Comparison of ENCODE assay signal across 11 cellular contexts in the genomic region with DNA sequence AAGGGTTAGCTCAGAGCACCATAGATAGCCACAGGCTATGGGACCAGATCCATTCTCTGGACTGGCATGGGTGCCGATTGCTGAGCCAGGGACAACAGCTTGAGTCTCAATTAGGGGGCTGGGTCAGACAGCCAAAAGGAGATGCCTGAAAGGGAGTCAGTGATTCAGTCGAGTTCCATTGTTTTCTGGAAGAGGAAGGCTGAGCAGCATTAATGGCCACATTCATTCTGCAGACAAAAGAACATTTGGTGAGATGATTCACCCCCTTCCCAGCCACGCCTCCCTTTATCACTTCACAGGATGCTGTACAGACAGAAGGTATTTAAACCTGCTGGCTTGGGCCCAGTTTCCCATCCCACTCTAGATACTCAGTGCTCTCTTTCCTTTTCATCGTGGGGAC.
DNase-seq lines count a peak whose midpoint lies in the region; TF ChIP-seq lines count a peak whose summit lies in the region.
"Had no signal": no experiment of that assay in that cellular context is flagged by ENCODE, and none has a peak within 500 bp of the region (broad histone marks: within the 10 kb centered on the region; RNA-seq: fewer than 3 reads in every experiment).

No MANE protein-coding gene starts in this region.

- H3K4me3 Mint-ChIP-seq in mesothelial cell of epicardium: no peak overlapping the region
- H3K4me3 Mint-ChIP-seq: activated CD4-positive, alpha-beta T cell treated with anti-CD3 and anti-CD28 coated beads for 36 hours; CD4-positive, CD25-positive, alpha-beta regulatory T cell had no signal

- H2AFZ ChIP-seq in ACC112 (ENCODE audit: low read length, unreplicated experiment): peak overlapping the region; percentile 3

- H3K36me3 ChIP-seq in ACC112 (ENCODE audit: insufficient read depth, low read length) (no peaks in the 10 kb centered on the region), prostate gland (no peaks in the 10 kb centered on the region), spleen (no peaks in the 10 kb centered on the region)

- H3K27me3 Mint-ChIP-seq in mesothelial cell of epicardium (ENCODE audit: low read depth): no peaks in the 10 kb centered on the region

- H3K4me1 Mint-ChIP-seq in mesothelial cell of epicardium: peaks cover 19% of the 10 kb centered on the region
- H3K4me1 Mint-ChIP-seq: activated CD4-positive, alpha-beta T cell treated with anti-CD3 and anti-CD28 coated beads for 36 hours; CD4-positive, CD25-positive, alpha-beta regulatory T cell had no signal

- H3K79me2 ChIP-seq in ACC112 (ENCODE audit: control insufficient read depth, insufficient read depth, low read length, unreplicated experiment): no peaks in the 10 kb centered on the region

- H3K4me1 ChIP-seq in ACC112 (ENCODE audit: control insufficient read depth, insufficient read depth, low read length, unreplicated experiment) (peaks cover 29% of the 10 kb centered on the region), prostate gland (replicated peaks) (no peaks in the 10 kb centered on the region), spleen (no peaks in the 10 kb centered on the region)

- intact Hi-C loops in prostate gland (cut with DNase I): no loop called here
- intact Hi-C loops in spleen (cut with DNase I; ENCODE audit: low total_unique reads): no loop called here

- TF ChIP-seq CTCF in mesothelial cell of epicardium (IDR thresholded peaks at IDR 0.05; ENCODE audit: unreplicated experiment) (no peak), prostate gland (IDR thresholded peaks at IDR 0.05) (no peak), spleen (IDR thresholded peaks at IDR 0.05 in 8 of 11, conservative IDR thresholded peaks at IDR 0.05 in 3 of 11) (no peak)

- peaks cover 4% of the 10 kb centered on the region for H3K9me3 Mint-ChIP-seq in mesothelial cell of epicardium

- no peaks in the 10 kb centered on the region for H3K9me3 ChIP-seq in prostate gland
- no peaks in the 10 kb centered on the region for H3K9me3 ChIP-seq in spleen

- H3K27me3 ChIP-seq in ACC112 (ENCODE audit: insufficient read depth, low read length) (no peaks in the 10 kb centered on the region), prostate gland (replicated peaks; ENCODE audit: insufficient read depth) (no peaks in the 10 kb centered on the region), spleen (replicated peaks in 1 of 7) (no peaks in the 10 kb centered on the region)

- TF ChIP-seq POLR2A in prostate gland (IDR thresholded peaks at IDR 0.05) (no peak), spleen (IDR thresholded peaks at IDR 0.05) (no peak)

- no peaks in the 10 kb centered on the region for H3K36me3 Mint-ChIP-seq in mesothelial cell of epicardium
- H3K36me3 Mint-ChIP-seq: CD4-positive, CD25-positive, alpha-beta regulatory T cell had no signal

- H3K4me3 ChIP-seq in ACC112 (ENCODE audit: low read depth, low read length): no peak overlapping the region
- H3K4me3 ChIP-seq in prostate gland: no peak overlapping the region
- no peak overlapping the region for H3K4me3 ChIP-seq in spleen

- peak overlapping the region; percentile 44 for H3K27ac Mint-ChIP-seq in mesothelial cell of epicardium
- H3K27ac Mint-ChIP-seq: activated CD4-positive, alpha-beta T cell treated with anti-CD3 and anti-CD28 coated beads for 36 hours; CD4-positive, CD25-positive, alpha-beta regulatory T cell had no signal

- H3K27ac ChIP-seq in ACC112 (ENCODE audit: low read depth, low read length) (peak overlapping the region; percentile 85), prostate gland (peak overlapping the region in 1 of 2 donors; percentile 4), spleen (peak overlapping the region in 2 of 8 donors; percentile 20 to 32)

- DNase-seq in NCI-H2081 (lab: John Stamatoyannopoulos, UW) (peak; percentile 56 to 59), dermis microvascular lymphatic vessel endothelial cell (ENCODE audit: low read depth in 2 of 2) (peak; percentile 72 to 91), mesothelial cell of epicardium (ENCODE audit: low spot score in 2 of 2, unreplicated experiment in 2 of 2) (no peak), prostate gland (ENCODE audit: low spot score) (no peak), spleen (no peak)
- DNase-seq in central memory CD4-positive, alpha-beta T cell: no peak
- DNase-seq in activated naive CD4-positive, alpha-beta T cell treated with Interleukin-2 at 50 U/mL for 16 hours: no peak
- DNase-seq: activated CD4-positive, alpha-beta T cell treated with anti-CD3 and anti-CD28 coated beads for 36 hours; CD4-positive, CD25-positive, alpha-beta regulatory T cell; kidney had no signal

- WGBS in prostate gland: 33% methylated on average over 4 of the region's 4 CpGs
- WGBS in spleen, 5 donors: 36 to 64% (median 44%) methylated on average over 4 of the region's 4 CpGs

Comparison
In these comparisons a context has a peak if more than half of its experiments do, and no peak if none do; other contexts are left out.
1. DNase-seq: peak in NCI-H2081 (2 of 2) and dermis microvascular lymphatic vessel endothelial cell (2 of 2); none in mesothelial cell of epicardium (0 of 2), prostate gland (single experiment), central memory CD4-positive, alpha-beta T cell (single experiment), activated naive CD4-positive, alpha-beta T cell treated with Interleukin-2 at 50 U/mL for 16 hours (single experiment) and spleen (single experiment).